In the genomic region with DNA sequence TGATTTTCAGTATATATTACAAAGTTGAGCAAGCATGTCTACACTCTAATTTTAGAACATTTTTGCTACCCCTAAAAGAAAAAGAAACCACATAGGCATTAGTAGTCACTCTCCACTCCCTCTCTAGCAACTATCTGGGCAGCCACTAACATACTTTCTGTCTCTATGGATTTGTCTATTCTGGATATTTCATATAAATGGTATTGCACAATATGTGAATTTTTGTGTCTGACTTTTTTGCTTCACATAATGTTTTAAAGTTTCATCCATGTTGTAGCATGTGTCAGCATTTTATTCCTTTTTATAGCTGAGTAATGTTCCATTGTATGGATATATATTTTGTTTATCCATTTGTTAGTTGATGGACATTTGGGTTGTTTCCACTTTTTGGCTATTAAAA, we compare ENCODE assay signal across 2 cellular contexts.
A peak's percentile ranks its signal among the peaks of the same experiment; 100 is the strongest.
TF ChIP-seq lines count a peak whose summit lies in the region.

No MANE protein-coding gene starts in this region.

TF ChIP-seq in HepG2, 621 proteins besides CTCF, POLR2A, EP300 and RAD21 (continued from another document):
- TF ChIP-seq MAFF (IDR thresholded peaks at IDR 0.05; ENCODE audit: low read depth, low read length), result peak; percentile 55

TF ChIP-seq in K562, 482 proteins besides CTCF, POLR2A, EP300 and RAD21 (continued from another document):
- TF ChIP-seq TARDBP (IDR thresholded peaks at IDR 0.05) (no peak), ZNF324 (CRISPR knock-in tag; IDR thresholded peaks at IDR 0.05) (no peak), ZNF696 (CRISPR knock-in tag; conservative IDR thresholded peaks at IDR 0.05) (no peak), MAZ (CRISPR knock-in tag; conservative IDR thresholded peaks at IDR 0.05 in 1 of 2, IDR thresholded peaks at IDR 0.05 in 1 of 2) (no peak), CEBPB (tag; IDR thresholded peaks at IDR 0.05) (peak; percentile 93), ZNF316 (IDR thresholded peaks at IDR 0.05) (peak; percentile 52), ZKSCAN1 (IDR thresholded peaks at IDR 0.05; ENCODE audit: low read depth, low read length) (no peak), CEBPG (CRISPR knock-in tag; IDR thresholded peaks at IDR 0.05) (no peak), CEBPG (tag; conservative IDR thresholded peaks at IDR 0.05 in 1 of 2, IDR thresholded peaks at IDR 0.05 in 1 of 2) (peak; percentile 62 to 95)
